20 cellular contexts compared by ENCODE assay signal in genomic region chr15:68377766-68378165, GRCh38. TPM values are rescaled to one million over a fixed set of nuclear protein-coding genes. Genes with fewer than 3 reads are reported as not detected.
DNase-seq lines count a peak whose midpoint lies in the region; ATAC-seq and TF ChIP-seq lines count a peak whose summit lies in the region.
"Had no signal": no experiment of that assay in that cellular context is flagged by ENCODE, and none has a peak within 500 bp of the region (broad histone marks: within the 10 kb centered on the region; RNA-seq: fewer than 3 reads in every experiment).

No MANE protein-coding gene starts in this region.

- peaks cover 23% of the 10 kb centered on the region for H3K4me1 Mint-ChIP-seq in activated CD4-positive, alpha-beta T cell treated with anti-CD3 and anti-CD28 coated beads, Interleukin-2, amount 10 ng/mL, durations not matched to agents 24 days and 14 days
- H3K4me1 Mint-ChIP-seq in activated CD8-positive, alpha-beta memory T cell treated with anti-CD3 and anti-CD28 coated beads, Interleukin-2, amount 10 ng/mL, durations not matched to agents 7 days and 5 days = peaks cover 13% of the 10 kb centered on the region

- no peaks in the 10 kb centered on the region for H3K9me3 Mint-ChIP-seq in activated CD4-positive, alpha-beta T cell treated with anti-CD3 and anti-CD28 coated beads, Interleukin-2, amount 10 ng/mL, durations not matched to agents 24 days and 14 days
- no peaks in the 10 kb centered on the region for H3K9me3 Mint-ChIP-seq in activated CD8-positive, alpha-beta memory T cell treated with anti-CD3 and anti-CD28 coated beads, Interleukin-2, amount 10 ng/mL, durations not matched to agents 7 days and 5 days (ENCODE audit: low read depth)
- H3K9me3 Mint-ChIP-seq: IgD-negative memory B cell had no signal

- no peak for TF ChIP-seq EP300 in stomach (IDR thresholded peaks at IDR 0.05)

- H3K27me3 ChIP-seq in stomach = no peaks in the 10 kb centered on the region

- H3K9me3 ChIP-seq in stomach = no peaks in the 10 kb centered on the region

- no peak for TF ChIP-seq POLR2A in stomach (IDR thresholded peaks at IDR 0.05)

- no peak for ATAC-seq in activated CD8-positive, alpha-beta memory T cell treated with anti-CD3 and anti-CD28 coated beads, Interleukin-2, amount 10 ng/mL, durations not matched to agents 7 days and 5 days
- ATAC-seq in left lobe of liver (no peak), HG03025 (IDR thresholded peaks at IDR 0.05; ENCODE audit: low FRiP score, unreplicated experiment) (no peak), GM21619 (IDR thresholded peaks at IDR 0.05; ENCODE audit: unreplicated experiment) (no peak)
- ATAC-seq: Panc1, Right ventricle myocardium inferior had no signal

- H3K27ac Mint-ChIP-seq in activated CD4-positive, alpha-beta T cell treated with anti-CD3 and anti-CD28 coated beads, Interleukin-2, amount 10 ng/mL, durations not matched to agents 24 days and 14 days = no peak overlapping the region
- H3K27ac Mint-ChIP-seq in activated CD8-positive, alpha-beta memory T cell treated with anti-CD3 and anti-CD28 coated beads, Interleukin-2, amount 10 ng/mL, durations not matched to agents 7 days and 5 days = no peak overlapping the region
- H3K27ac Mint-ChIP-seq: IgD-negative memory B cell had no signal

- TF ChIP-seq CTCF in stomach (IDR thresholded peaks at IDR 0.05) = no peak

- H3K27me3 Mint-ChIP-seq in activated CD4-positive, alpha-beta T cell treated with anti-CD3 and anti-CD28 coated beads, Interleukin-2, amount 10 ng/mL, durations not matched to agents 24 days and 14 days = no peaks in the 10 kb centered on the region
- peaks cover 3% of the 10 kb centered on the region for H3K27me3 Mint-ChIP-seq in activated CD8-positive, alpha-beta memory T cell treated with anti-CD3 and anti-CD28 coated beads, Interleukin-2, amount 10 ng/mL, durations not matched to agents 7 days and 5 days

- DNase-seq in activated CD4-positive, alpha-beta T cell treated with anti-CD3 and anti-CD28 coated beads, Interleukin-2, amount 10 ng/mL, durations not matched to agents 24 days and 14 days = peak; percentile 41
- DNase-seq in activated CD4-positive, alpha-beta T cell treated with anti-CD3 and anti-CD28 coated beads for 4 hours = no peak
- DNase-seq in activated CD8-positive, alpha-beta memory T cell treated with anti-CD3 and anti-CD28 coated beads, Interleukin-2, amount 10 ng/mL, durations not matched to agents 7 days and 5 days = peak; percentile 23
- DNase-seq in left lobe of liver (ENCODE audit: low spot score) (peak; percentile 27), stomach (peak; percentile 20), KG1 (lab: John Stamatoyannopoulos, UW) (no peak)
- DNase-seq: COR-L47, DMS 273 treated with DMSO at 0.1 percent for 48 hours, GM23248, Kasumi-1, NCI-H1105, NCI-H1694, NCI-H2081 treated with DMSO at 0.1 percent for 48 hours had no signal

- 84 to 93% (median 92%) methylated on average over 3 of the region's 3 CpGs for WGBS in stomach, 5 donors

- no peaks in the 10 kb centered on the region for H3K36me3 ChIP-seq in stomach
- H3K36me3 ChIP-seq: HAP-1 had no signal

- H3K27ac ChIP-seq in stomach = no peak overlapping the region
- H3K27ac ChIP-seq: 22Rv1, GM23248 had no signal

- H3K36me3 Mint-ChIP-seq in activated CD4-positive, alpha-beta T cell treated with anti-CD3 and anti-CD28 coated beads, Interleukin-2, amount 10 ng/mL, durations not matched to agents 24 days and 14 days (ENCODE audit: low read depth) = no peaks in the 10 kb centered on the region
- no peaks in the 10 kb centered on the region for H3K36me3 Mint-ChIP-seq in activated CD8-positive, alpha-beta memory T cell treated with anti-CD3 and anti-CD28 coated beads, Interleukin-2, amount 10 ng/mL, durations not matched to agents 7 days and 5 days
- H3K36me3 Mint-ChIP-seq: IgD-negative memory B cell had no signal

- H3K4me1 ChIP-seq in stomach = no peaks in the 10 kb centered on the region
- H3K4me1 ChIP-seq: HAP-1 had no signal

- intact Hi-C loops in activated CD4-positive, alpha-beta T cell treated with anti-CD3 and anti-CD28 coated beads, Interleukin-2, amount 10 ng/mL, durations not matched to agents 24 days and 14 days (cut with micrococcal nuclease) = no loop called here
- intact Hi-C loops in stomach (cut with DNase I; ENCODE audit: low total_unique reads) = no loop called here

- H3K4me3 Mint-ChIP-seq in activated CD4-positive, alpha-beta T cell treated with anti-CD3 and anti-CD28 coated beads, Interleukin-2, amount 10 ng/mL, durations not matched to agents 24 days and 14 days = no peak overlapping the region
- H3K4me3 Mint-ChIP-seq in activated CD8-positive, alpha-beta memory T cell treated with anti-CD3 and anti-CD28 coated beads, Interleukin-2, amount 10 ng/mL, durations not matched to agents 7 days and 5 days = no peak overlapping the region
- H3K4me3 Mint-ChIP-seq: IgD-negative memory B cell had no signal

- CTCF ChIA-PET in activated CD8-positive, alpha-beta memory T cell treated with anti-CD3 and anti-CD28 coated beads, Interleukin-2, amount 10 ng/mL, durations not matched to agents 7 days and 5 days (lab: Charles Lee) = interaction anchor here (1.4 to 2.1 kb wide), 2 partner anchors 71 to 125 kb away, joined by 4 to 11 read pairs; no protein-coding TSS in a partner anchor

- H3K4me3 ChIP-seq in stomach = no peak overlapping the region
- H3K4me3 ChIP-seq: GM23248, HAP-1 had no signal

RNA-seq across cellular contexts. Expression of gene ITGA11, which starts 54.2 kb away (rescaled TPM):
- 2.1 and 3.1 TPM in 2 replicates for total RNA-seq in activated CD4-positive, alpha-beta T cell treated with anti-CD3 and anti-CD28 coated beads, Interleukin-2, amount 10 ng/mL, durations not matched to agents 24 days and 14 days
- under 1 TPM in 1 of 2 experiments, not detected in 1; 0.02 TPM for total RNA-seq in activated CD8-positive, alpha-beta memory T cell treated with anti-CD3 and anti-CD28 coated beads, Interleukin-2, amount 10 ng/mL, durations not matched to agents 7 days and 5 days
- total RNA-seq in left lobe of liver = 0.88 TPM
- 10 to 100 TPM in 1 of 5 donors, 1 to 10 TPM in 3, under 1 TPM in 1; 0.58 to 12.1 (median 4.3) TPM for total RNA-seq in stomach
- under 1 TPM; 0.08 to 1.00 (median 0.92) TPM for polyA plus RNA-seq in stomach
- polyA plus RNA-seq: IgD-negative memory B cell had no signal

Comparison
In these comparisons a context has a peak if more than half of its experiments do, and no peak if none do; other contexts are left out.
1. DNase-seq: peak in activated CD4-positive, alpha-beta T cell treated with anti-CD3 and anti-CD28 coated beads, Interleukin-2, amount 10 ng/mL, durations not matched to agents 24 days and 14 days (single experiment), activated CD8-positive, alpha-beta memory T cell treated with anti-CD3 and anti-CD28 coated beads, Interleukin-2, amount 10 ng/mL, durations not matched to agents 7 days and 5 days (single experiment), left lobe of liver (single experiment) and stomach (single experiment); none in activated CD4-positive, alpha-beta T cell treated with anti-CD3 and anti-CD28 coated beads for 4 hours (0 of 2) and KG1 (single experiment).